ENCODE assay signal across 2 cellular contexts in the genomic region with DNA sequence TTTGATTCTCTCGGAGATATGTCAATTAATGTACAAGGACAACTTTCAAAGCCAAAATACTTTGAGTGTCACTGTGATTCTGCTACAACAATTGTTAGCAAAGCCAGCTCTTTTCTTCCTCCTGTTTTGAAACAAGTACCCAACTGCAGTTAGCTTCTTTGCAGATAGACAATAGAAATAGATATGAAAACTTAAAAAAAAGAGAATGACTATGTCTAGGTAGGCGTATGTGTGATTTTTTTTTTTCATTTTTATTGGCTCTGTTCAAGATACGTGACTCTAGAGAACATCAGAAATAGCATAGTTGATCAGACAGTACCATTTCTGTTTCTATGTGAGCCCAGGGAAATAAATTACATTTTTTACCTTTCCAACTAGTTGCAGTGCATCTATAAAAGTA.
"Had no signal": no experiment of that assay in that cellular context is flagged by ENCODE, and none has a peak within 500 bp of the region (broad histone marks: within the 10 kb centered on the region; RNA-seq: fewer than 3 reads in every experiment).

No MANE protein-coding gene starts in this region.

- DNase-seq: GDM1, GF-D8 had no signal
